In the genomic region with DNA sequence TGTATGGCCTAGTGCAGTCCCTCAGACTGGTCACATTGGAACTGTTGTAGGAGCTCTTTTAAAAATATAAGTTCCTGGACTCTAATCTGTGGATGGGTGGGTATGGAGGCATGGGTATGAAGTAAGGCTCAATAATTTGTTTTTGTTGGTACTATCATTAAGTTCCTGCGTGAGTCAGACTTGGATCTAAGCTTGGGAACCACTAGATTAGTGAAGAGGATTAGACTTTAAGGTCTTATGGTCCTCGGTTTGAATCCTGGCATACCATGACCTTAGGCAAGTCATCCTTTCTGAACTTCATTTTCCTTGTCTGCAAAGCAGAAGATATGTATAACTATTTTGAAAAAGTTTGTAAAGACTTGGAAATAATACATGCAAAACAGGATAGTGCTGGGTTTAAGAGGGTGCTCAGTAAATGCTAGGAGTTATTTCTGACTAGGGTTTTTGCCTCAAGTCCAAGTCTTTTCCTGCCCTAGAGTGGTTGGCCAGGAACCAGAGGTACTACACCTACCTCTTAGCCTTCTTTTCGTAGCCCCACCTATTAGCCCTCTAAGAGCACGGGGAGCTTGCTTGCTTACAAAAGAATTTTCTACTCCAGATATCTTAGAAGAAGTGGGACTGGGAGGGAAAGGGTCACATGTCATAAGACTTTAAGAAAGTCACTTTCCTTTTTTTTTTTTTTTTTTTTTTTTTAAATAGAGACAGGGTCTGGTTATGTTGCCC, we compare ENCODE assay signal across 1 cellular context.
TF ChIP-seq lines count a peak whose summit lies in the region.

No MANE protein-coding gene starts in this region.

TF ChIP-seq in IMR-90, 13 proteins besides CTCF, POLR2A, EP300 and RAD21 (continued from another document):
- TF ChIP-seq RFX5 (IDR thresholded peaks at IDR 0.05; ENCODE audit: low read depth, low read length) (no peak), MAZ (IDR thresholded peaks at IDR 0.05; ENCODE audit: borderline replicate concordance, low read depth, low read length) (no peak), CEBPB (IDR thresholded peaks at IDR 0.05; ENCODE audit: low read depth, low read length) (no peak), BHLHE40 (IDR thresholded peaks at IDR 0.05; ENCODE audit: low read depth, low read length) (no peak), SMC3 (IDR thresholded peaks at IDR 0.05; ENCODE audit: low read depth, low read length) (no peak)
- TF ChIP-seq, protein P1, sequence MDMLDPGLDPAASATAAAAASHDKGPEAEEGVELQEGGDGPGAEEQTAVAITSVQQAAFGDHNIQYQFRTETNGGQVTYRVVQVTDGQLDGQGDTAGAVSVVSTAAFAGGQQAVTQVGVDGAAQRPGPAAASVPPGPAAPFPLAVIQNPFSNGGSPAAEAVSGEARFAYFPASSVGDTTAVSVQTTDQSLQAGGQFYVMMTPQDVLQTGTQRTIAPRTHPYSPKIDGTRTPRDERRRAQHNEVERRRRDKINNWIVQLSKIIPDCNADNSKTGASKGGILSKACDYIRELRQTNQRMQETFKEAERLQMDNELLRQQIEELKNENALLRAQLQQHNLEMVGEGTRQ (IDR thresholded peaks at IDR 0.05; ENCODE audit: low read depth, low read length), result no peak
- TF ChIP-seq, protein P2, sequence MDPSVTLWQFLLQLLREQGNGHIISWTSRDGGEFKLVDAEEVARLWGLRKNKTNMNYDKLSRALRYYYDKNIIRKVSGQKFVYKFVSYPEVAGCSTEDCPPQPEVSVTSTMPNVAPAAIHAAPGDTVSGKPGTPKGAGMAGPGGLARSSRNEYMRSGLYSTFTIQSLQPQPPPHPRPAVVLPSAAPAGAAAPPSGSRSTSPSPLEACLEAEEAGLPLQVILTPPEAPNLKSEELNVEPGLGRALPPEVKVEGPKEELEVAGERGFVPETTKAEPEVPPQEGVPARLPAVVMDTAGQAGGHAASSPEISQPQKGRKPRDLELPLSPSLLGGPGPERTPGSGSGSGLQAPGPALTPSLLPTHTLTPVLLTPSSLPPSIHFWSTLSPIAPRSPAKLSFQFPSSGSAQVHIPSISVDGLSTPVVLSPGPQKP (IDR thresholded peaks at IDR 0.05; ENCODE audit: borderline replicate concordance, low read depth, low read length), result no peak
